1 cellular context compared by ENCODE assay signal in the genomic region with DNA sequence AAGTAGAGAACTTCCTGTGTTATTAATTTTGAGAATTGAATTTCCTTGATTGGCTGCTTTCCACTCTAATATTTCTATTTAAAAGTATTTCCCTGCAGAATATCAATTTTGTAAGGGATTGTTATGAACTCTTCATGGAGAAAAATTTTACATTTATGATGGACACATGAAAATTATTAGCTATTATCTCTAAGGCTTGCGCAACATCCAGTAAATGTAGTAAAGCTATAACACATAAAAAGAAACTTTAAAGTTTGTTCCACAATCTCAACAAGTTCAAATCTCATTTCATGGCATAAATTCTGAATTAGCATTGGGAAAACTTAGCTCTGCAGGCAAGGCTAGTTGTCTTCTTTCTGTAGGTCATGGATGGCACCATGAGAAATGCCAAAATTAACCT.
TF ChIP-seq lines count a peak whose summit lies in the region.

No MANE protein-coding gene starts in this region.

TF ChIP-seq in HepG2, 621 proteins besides CTCF, POLR2A, EP300 and RAD21 (continued from another document):
- peak; percentile 71 for TF ChIP-seq CEBPB (IDR thresholded peaks at IDR 0.05; ENCODE audit: borderline replicate concordance, low read depth, low read length)
